In genomic region chr1:197619008-197619640, GRCh38 we compare ENCODE assay signal across 9 cellular contexts.
DNase-seq lines count a peak whose midpoint lies in the region; ATAC-seq and TF ChIP-seq lines count a peak whose summit lies in the region.
"Had no signal": no experiment of that assay in that cellular context is flagged by ENCODE, and none has a peak within 500 bp of the region (broad histone marks: within the 10 kb centered on the region; RNA-seq: fewer than 3 reads in every experiment).

No MANE protein-coding gene starts in this region.

- TF ChIP-seq CTCF in Peyer's patch (IDR thresholded peaks at IDR 0.05) = peak in 4 of 6 experiments; percentile 31 to 54 (median 52)
- TF ChIP-seq CTCF in foreskin keratinocyte (conservative IDR thresholded peaks at IDR 0.05) = peak; percentile 67
- peak; percentile 62 for TF ChIP-seq CTCF in type B pancreatic cell (conservative IDR thresholded peaks at IDR 0.05)

- no peak overlapping the region for H3K4me3 ChIP-seq in Peyer's patch
- no peak overlapping the region for H3K4me3 ChIP-seq in effector memory CD4-positive, alpha-beta T cell (ENCODE audit: insufficient read depth, low read depth, low read length, poor library complexity, severe bottlenecking)

- H3K4me3 Mint-ChIP-seq in type B pancreatic cell = no peak overlapping the region
- H3K4me3 Mint-ChIP-seq: CD8-positive, alpha-beta memory T cell had no signal

- DNase-seq in NCI-H748 (lab: John Stamatoyannopoulos, UW; ENCODE audit: unreplicated experiment) = peak; percentile 37
- no peak for DNase-seq in NCI-H748 treated with DMSO at 0.1 percent for 48 hours (lab: John Stamatoyannopoulos, UW)
- DNase-seq in Peyer's patch = no peak
- DNase-seq in foreskin keratinocyte = peak in 1 of 2 donors; percentile 8
- DNase-seq in type B pancreatic cell (ENCODE audit: extremely low spot score, unreplicated experiment) = no peak
- no peak for DNase-seq in effector memory CD4-positive, alpha-beta T cell
- no peak for DNase-seq in GM19238 (ENCODE audit: insufficient read length, low spot score)
- no peak for DNase-seq in hypothalamus (lab: John Stamatoyannopoulos, UW)

- no peaks in the 10 kb centered on the region for H3K27me3 Mint-ChIP-seq in type B pancreatic cell
- H3K27me3 Mint-ChIP-seq: CD8-positive, alpha-beta memory T cell had no signal

- H3K27me3 ChIP-seq in Peyer's patch (no peaks in the 10 kb centered on the region), foreskin keratinocyte (no peaks in the 10 kb centered on the region)
- no peaks in the 10 kb centered on the region for H3K27me3 ChIP-seq in effector memory CD4-positive, alpha-beta T cell (replicated peaks; ENCODE audit: control insufficient read depth, insufficient read depth, low read length, poor library complexity, severe bottlenecking)

- H3K27ac ChIP-seq in Peyer's patch (no peak overlapping the region), foreskin keratinocyte (no peak overlapping the region)
- H3K27ac ChIP-seq in effector memory CD4-positive, alpha-beta T cell (ENCODE audit: insufficient read depth, low read length, poor library complexity, severe bottlenecking) = no peak overlapping the region

- peaks cover 0 to 13% (median 0%) of the 10 kb centered on the region in 3 donors for H3K36me3 ChIP-seq in Peyer's patch
- H3K36me3 ChIP-seq in effector memory CD4-positive, alpha-beta T cell (ENCODE audit: control insufficient read depth, insufficient read depth, low read length) = peaks cover 5% of the 10 kb centered on the region

- no peaks in the 10 kb centered on the region for H3K4me1 ChIP-seq in Peyer's patch
- no peaks in the 10 kb centered on the region for H3K4me1 ChIP-seq in foreskin keratinocyte
- H3K4me1 ChIP-seq in effector memory CD4-positive, alpha-beta T cell (ENCODE audit: control insufficient read depth, insufficient read depth, low read length, poor library complexity, severe bottlenecking) = no peaks in the 10 kb centered on the region

- ATAC-seq in foreskin keratinocyte = peak; percentile 34

- no peaks in the 10 kb centered on the region for H3K36me3 Mint-ChIP-seq in type B pancreatic cell

- TF ChIP-seq POLR2A in Peyer's patch (IDR thresholded peaks at IDR 0.05) = no peak

- no peaks in the 10 kb centered on the region for H3K9me3 Mint-ChIP-seq in type B pancreatic cell
- H3K9me3 Mint-ChIP-seq: CD8-positive, alpha-beta memory T cell had no signal

- H3K4me1 Mint-ChIP-seq in type B pancreatic cell (ENCODE audit: unreplicated experiment) = peaks cover 8% of the 10 kb centered on the region

- no peaks in the 10 kb centered on the region for H3K9me3 ChIP-seq in Peyer's patch
- H3K9me3 ChIP-seq in effector memory CD4-positive, alpha-beta T cell (ENCODE audit: control insufficient read depth, low read length) = no peaks in the 10 kb centered on the region

- H3K27ac Mint-ChIP-seq in type B pancreatic cell = no peak overlapping the region
- H3K27ac Mint-ChIP-seq: CD8-positive, alpha-beta memory T cell had no signal
